Comparison of ENCODE assay signal across 7 cellular contexts in the genomic region with DNA sequence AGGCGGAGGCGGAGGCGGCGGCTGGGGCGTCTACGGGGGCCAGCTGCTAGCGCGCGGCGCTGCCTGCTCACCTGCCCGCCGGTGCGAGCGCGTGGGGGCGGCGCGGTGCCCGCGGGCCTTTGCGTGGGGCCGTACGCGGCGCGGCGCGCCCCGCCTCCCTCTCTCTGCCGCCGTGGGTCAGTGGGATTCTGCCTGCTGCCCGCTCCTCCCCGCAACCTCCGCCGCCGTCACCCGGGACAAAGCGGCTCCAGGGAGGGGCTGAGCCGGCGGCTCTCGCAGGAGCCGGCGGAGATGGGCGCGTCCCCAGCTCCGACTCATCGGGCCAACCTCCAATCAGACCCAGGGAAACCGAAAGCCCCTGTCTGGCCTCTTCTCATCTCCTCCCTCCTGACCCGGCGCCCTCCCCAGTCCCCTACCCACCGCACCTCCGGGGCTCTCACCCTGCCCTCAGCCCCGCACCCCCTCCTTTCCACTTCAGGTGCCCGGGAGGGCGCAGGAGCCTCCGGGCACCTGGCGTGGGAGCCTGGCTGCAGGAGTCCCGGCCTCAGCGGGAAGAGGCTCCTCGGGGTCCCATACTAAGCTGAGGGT. TPM values are rescaled to one million over a fixed set of nuclear protein-coding genes. Genes with fewer than 3 reads are reported as not detected.
A peak's percentile ranks its signal among the peaks of the same experiment; 100 is the strongest.
DNase-seq lines count a peak whose midpoint lies in the region; ATAC-seq and TF ChIP-seq lines count a peak whose summit lies in the region.

A gene (minus strand): TSS at position 249 of the 588 bp plus-strand sequence.

- peak within 1 kb of the TSS; percentile 75 for H3K4me3 Mint-ChIP-seq in activated naive CD8-positive, alpha-beta T cell

- peaks cover 47% of the 10 kb centered on the region for H3K27me3 ChIP-seq in neuron (ENCODE audit: insufficient read depth, low read length)

- no peak within 1 kb of the TSS for H3K27ac Mint-ChIP-seq in activated naive CD8-positive, alpha-beta T cell

- DNase-seq in G401 (ENCODE audit: low spot score) (peak; percentile 80), HFF-Myc (ENCODE audit: extremely low read depth, low read depth) (no peak), NCI-H510A treated with DMSO at 0.1 percent for 48 hours (lab: John Stamatoyannopoulos, UW) (peak; percentile 80), Right ventricle myocardium inferior (ENCODE audit: missing footprints) (peak; percentile 84)

- TF ChIP-seq CTCF in HFF-Myc (IDR thresholded peaks at IDR 0.05; ENCODE audit: low read depth, low read length, missing control alignments), result no peak

- H3K4me1 ChIP-seq in neuron (ENCODE audit: insufficient read depth, low read length), result no peaks in the 10 kb centered on the region

- no peaks in the 10 kb centered on the region for H3K36me3 ChIP-seq in neuron (ENCODE audit: insufficient read depth, low read length)

- no peaks in the 10 kb centered on the region for H3K9me3 Mint-ChIP-seq in activated naive CD8-positive, alpha-beta T cell (ENCODE audit: low read depth)

- ATAC-seq in Right ventricle myocardium inferior, result peak; percentile 90
- ATAC-seq in HG03097 (IDR thresholded peaks at IDR 0.05; ENCODE audit: low FRiP score, unreplicated experiment), result no peak

- H2AFZ ChIP-seq in neuron (ENCODE audit: low read depth, low read length), result peak within 1 kb of the TSS; percentile 95

- peaks cover 2% of the 10 kb centered on the region for H3K36me3 Mint-ChIP-seq in activated naive CD8-positive, alpha-beta T cell

- intact Hi-C loops in Right ventricle myocardium inferior (cut with DNase I), result loop anchor here (1.0 to 5.0 kb wide), 4 partner anchors 16 to 136 kb away; no protein-coding TSS in a partner anchor

- peaks cover 53% of the 10 kb centered on the region for H3K27me3 Mint-ChIP-seq in activated naive CD8-positive, alpha-beta T cell

- peaks cover 13% of the 10 kb centered on the region for H3K4me1 Mint-ChIP-seq in activated naive CD8-positive, alpha-beta T cell (ENCODE audit: low read depth)

- H3K9me3 ChIP-seq in neuron (ENCODE audit: low read length), result no peaks in the 10 kb centered on the region

- in situ Hi-C loops in G401 (cut with HindIII; ENCODE audit: low sequenced_read_pairs), result no loop called here

- H3K4me3 ChIP-seq in HFF-Myc (replicated peaks; ENCODE audit: low read depth, low read length), result peak within 1 kb of the TSS; percentile 53
- peak within 1 kb of the TSS; percentile 44 for H3K4me3 ChIP-seq in neuron (ENCODE audit: low read length)

RNA-seq across cellular contexts. Expression of the gene that starts here (rescaled TPM):
- not detected in 2 replicates for total RNA-seq in G401 (2014; rRNA removed; shearing (Covaris generic))
- 273 TPM for total RNA-seq in Right ventricle myocardium inferior

Comparison
In these comparisons a context has a peak if more than half of its experiments do, and no peak if none do; other contexts are left out.
1. RNA of the gene that starts here (total RNA-seq): 273 TPM in Right ventricle myocardium inferior (single experiment); not detected in G401; every median in the first group is over 100 times any median in the second.
2. Peak in DNase-seq in G401; RNA of the gene not detected or under 1 TPM.